ENCODE assay signal across 8 cellular contexts in genomic region chr2:127674241-127675209, GRCh38. TPM values are rescaled to one million over a fixed set of nuclear protein-coding genes. Genes with fewer than 3 reads are reported as not detected.
DNase-seq lines count a peak whose midpoint lies in the region; ATAC-seq, FAIRE-seq and TF ChIP-seq lines count a peak whose summit lies in the region.

No MANE protein-coding gene starts in this region.

- peak overlapping the region; percentile 77 to 83 (median 79) for H3K4me3 Mint-ChIP-seq in brain
- peak overlapping the region; percentile 78 for H3K4me3 Mint-ChIP-seq in stimulated activated memory B cell treated with anti-CD40 and anti-IgM and Interleukin-4, amounts not matched to agents 10 μg/mL and 1 μg/mL and 100 μg/mL, for 72 hours

- peak; percentile 11 for DNase-seq in CD1c-positive myeloid dendritic cell (ENCODE audit: extremely low spot score)
- peak; percentile 11 for DNase-seq in NCI-H1694 (lab: John Stamatoyannopoulos, UW)
- DNase-seq in kidney, result peak; percentile 84
- DNase-seq in RKO (ENCODE audit: low spot score), result no peak
- DNase-seq in NCI-H510A treated with DMSO at 0.1 percent for 48 hours (lab: John Stamatoyannopoulos, UW), result no peak
- DNase-seq in small intestine, result no peak

- intact Hi-C loops in kidney (cut with DNase I), result no loop called here

- H3K9ac ChIP-seq in kidney (ENCODE audit: low read length in 2 of 2), result peak overlapping the region; percentile 32 to 34

- H3K4me1 ChIP-seq in kidney (ENCODE audit: control insufficient read depth in 1 of 2, insufficient read depth in 1 of 2, low read depth in 1 of 2, low read length in 2 of 2) (peaks cover 0 to 18% of the 10 kb centered on the region in 2 donors), small intestine (ENCODE audit: control insufficient read depth in 2 of 2, insufficient read depth in 1 of 2, low read depth in 1 of 2, low read length in 1 of 2) (no peaks in the 10 kb centered on the region)

- ATAC-seq in stimulated activated memory B cell treated with anti-CD40 and anti-IgM and Interleukin-4, amounts not matched to agents 10 μg/mL and 1 μg/mL and 100 μg/mL, for 72 hours, result peak; percentile 39

- H3K9me3 ChIP-seq in kidney (ENCODE audit: control insufficient read depth in 1 of 2, low read length in 2 of 2) (no peaks in the 10 kb centered on the region), small intestine (ENCODE audit: control insufficient read depth, low read depth) (no peaks in the 10 kb centered on the region)

- peaks cover 24% of the 10 kb centered on the region for H3K4me1 Mint-ChIP-seq in brain
- peaks cover 17% of the 10 kb centered on the region for H3K4me1 Mint-ChIP-seq in stimulated activated memory B cell treated with anti-CD40 and anti-IgM and Interleukin-4, amounts not matched to agents 10 μg/mL and 1 μg/mL and 100 μg/mL, for 72 hours

- 4 to 9% (median 4%) methylated on average over 37 to 72 of the region's 72 CpGs for WGBS in small intestine, 3 donors

- TF ChIP-seq CTCF in brain (conservative IDR thresholded peaks at IDR 0.05) (no peak), kidney (IDR thresholded peaks at IDR 0.05; ENCODE audit: borderline replicate concordance, extremely low read depth, insufficient read depth) (no peak)

- peak overlapping the region in 1 of 5 experiments; percentile 47 for H3K27ac Mint-ChIP-seq in brain
- peak overlapping the region; percentile 42 for H3K27ac Mint-ChIP-seq in stimulated activated memory B cell treated with anti-CD40 and anti-IgM and Interleukin-4, amounts not matched to agents 10 μg/mL and 1 μg/mL and 100 μg/mL, for 72 hours

- peaks cover 74% of the 10 kb centered on the region for H3K27me3 Mint-ChIP-seq in brain
- peaks cover 63% of the 10 kb centered on the region for H3K27me3 Mint-ChIP-seq in stimulated activated memory B cell treated with anti-CD40 and anti-IgM and Interleukin-4, amounts not matched to agents 10 μg/mL and 1 μg/mL and 100 μg/mL, for 72 hours

- H3K27ac ChIP-seq in kidney (ENCODE audit: low read depth in 2 of 2, low read length in 2 of 2) (peak overlapping the region in 1 of 2 donors; percentile 37), small intestine (ENCODE audit: low read depth in 1 of 2, low read length in 1 of 2) (peak overlapping the region in 1 of 2 donors; percentile 80)

- H3K4me3 ChIP-seq in kidney (ENCODE audit: low read length in 2 of 2) (peak overlapping the region; percentile 55 to 58), small intestine (ENCODE audit: low read depth in 1 of 2, low read length in 2 of 2) (peak overlapping the region in 1 of 2 donors; percentile 49)

- H3K36me3 ChIP-seq in kidney (ENCODE audit: control insufficient read depth in 1 of 2, insufficient read depth in 2 of 2, low read length in 2 of 2), result no peaks in the 10 kb centered on the region
- H3K36me3 ChIP-seq in small intestine (ENCODE audit: control insufficient read depth in 2 of 2, insufficient read depth in 2 of 2, low read length in 2 of 2), result no peaks in the 10 kb centered on the region

- H3K27me3 ChIP-seq in small intestine (ENCODE audit: control insufficient read depth in 2 of 2, insufficient read depth in 2 of 2, low read length in 2 of 2), result no peaks in the 10 kb centered on the region

- peaks cover 0 to 11% (median 4%) of the 10 kb centered on the region in 5 experiments for H3K9me3 Mint-ChIP-seq in brain
- H3K9me3 Mint-ChIP-seq in stimulated activated memory B cell treated with anti-CD40 and anti-IgM and Interleukin-4, amounts not matched to agents 10 μg/mL and 1 μg/mL and 100 μg/mL, for 72 hours, result no peaks in the 10 kb centered on the region

- FAIRE-seq in kidney (lab: Jason Lieb, UNC), result no peak
- no peak for FAIRE-seq in small intestine (lab: Jason Lieb, UNC)

- H3K36me3 Mint-ChIP-seq in brain, result no peaks in the 10 kb centered on the region
- H3K36me3 Mint-ChIP-seq in stimulated activated memory B cell treated with anti-CD40 and anti-IgM and Interleukin-4, amounts not matched to agents 10 μg/mL and 1 μg/mL and 100 μg/mL, for 72 hours, result no peaks in the 10 kb centered on the region

RNA-seq across cellular contexts. Expression of gene LIMS2, which starts 0.8 kb away (rescaled TPM):
- polyA plus RNA-seq in brain (ENCODE audit: insufficient read depth, low read depth, low replicate concordance), result 10.5 TPM
- total RNA-seq in kidney, result 101 TPM
- 107 TPM for polyA plus RNA-seq in kidney (ENCODE audit: insufficient read depth, low read depth, low replicate concordance)
- polyA plus RNA-seq in small intestine, result 10 to 100 TPM in 2 of 3 donors, 1 to 10 TPM in 1; 2.2 to 39.5 (median 10.8) TPM

RNA-seq across cellular contexts. Expression of gene SFT2D3, which starts 26.8 kb away (rescaled TPM):
- polyA plus RNA-seq in brain (ENCODE audit: insufficient read depth, low read depth, low replicate concordance), result 5.2 TPM
- total RNA-seq in kidney, result 9.3 TPM
- polyA plus RNA-seq in kidney (ENCODE audit: insufficient read depth, low read depth, low replicate concordance), result 5.1 TPM
- 1 to 10 TPM; 3.8 to 7.4 (median 4.7) TPM for polyA plus RNA-seq in small intestine

RNA-seq across cellular contexts. Expression of gene GPR17, which starts 28.6 kb away (rescaled TPM):
- polyA plus RNA-seq in brain (ENCODE audit: insufficient read depth, low read depth, low replicate concordance) (15.5 TPM), kidney (ENCODE audit: insufficient read depth, low read depth, low replicate concordance) (0.39 TPM), small intestine (under 1 TPM in 1 of 3 donors, not detected in 2; 0.18 TPM)
- 0.50 TPM for total RNA-seq in kidney

Comparison
In these comparisons a context has a peak if more than half of its experiments do, and no peak if none do; other contexts are left out.
1. DNase-seq: peak in CD1c-positive myeloid dendritic cell (single experiment), NCI-H1694 (single experiment) and kidney (single experiment); none in RKO (single experiment), NCI-H510A treated with DMSO at 0.1 percent for 48 hours (single experiment) and small intestine (single experiment).
2. RNA of gene GPR17, which starts 28.6 kb away (polyA plus RNA-seq): 15.5 TPM in brain (single experiment); 0.39 TPM in kidney (single experiment) and 0.18 TPM in small intestine; every median in the first group is over 10 times any median in the second.